ENCODE assay signal across 23 cellular contexts in genomic region chr10:30039988-30040387, GRCh38.
"Had no signal": no experiment of that assay in that cellular context is flagged by ENCODE, and none has a peak within 500 bp of the region (broad histone marks: within the 10 kb centered on the region; RNA-seq: fewer than 3 reads in every experiment).

No MANE protein-coding gene starts in this region.

- DNase-seq: activated CD4-positive, alpha-beta memory T cell treated with anti-CD3 and anti-CD28 coated beads, Interleukin-2, amount 10 ng/mL, durations not matched to agents 7 days and 5 days; activated CD4-positive, alpha-beta T cell treated with anti-CD3 and anti-CD28 coated beads, Interleukin-2, amount 10 ng/mL, durations not matched to agents 24 days and 14 days; activated gamma-delta T cell; activated naive CD4-positive, alpha-beta T cell treated with anti-CD3 and anti-CD28 coated beads, Interleukin-2, amount 50 U/mL, for 16 hours; activated naive CD8-positive, alpha-beta T cell treated with anti-CD3 and anti-CD28 coated beads, Interleukin-2, amount 50 U/mL, for 24 hours; activated T-cell treated with anti-CD3 and anti-CD28 coated beads for 4 hours; effector CD4-positive, alpha-beta T cell; foreskin keratinocyte; hippocampal formation; natural killer cell; spleen; stimulated activated CD4-positive, alpha-beta T cell treated with anti-CD3 and anti-CD28 coated beads, Interleukin-4, amount 100 ng/mL, for 1 hour; stimulated activated naive CD4-positive, alpha-beta T cell; T-cell had no signal

- H3K27me3 ChIP-seq: body of pancreas, cardiac muscle cell, ovary had no signal

- H3K4me3 ChIP-seq: body of pancreas, cardiac muscle cell, lung, ovary, spleen had no signal

- H3K27ac ChIP-seq: body of pancreas, cardiac muscle cell, foreskin keratinocyte, neutrophil, ovary, spleen, VCaP had no signal

- H3K4me1 ChIP-seq: foreskin keratinocyte had no signal

- ATAC-seq: activated CD4-positive, CD25-positive, alpha-beta regulatory T cell treated with anti-CD3 and anti-CD28 coated beads, Interleukin-2, amount 50 U/mL, for 24 hours; activated CD8-positive, alpha-beta memory T cell treated with anti-CD3 and anti-CD28 coated beads, Interleukin-2, amount 10 ng/mL, durations not matched to agents 7 days and 5 days; activated naive CD8-positive, alpha-beta T cell treated with anti-CD3 and anti-CD28 coated beads, Interleukin-2, amount 50 U/mL, for 24 hours; body of pancreas; foreskin keratinocyte; natural killer cell; SK-N-SH treated with all-trans-retinoic acid at 6 μM for 48 hours; T-cell had no signal

- H3K36me3 ChIP-seq: neutrophil, ovary, spleen had no signal

- H3K9me3 ChIP-seq: body of pancreas, neutrophil, ovary, spleen had no signal
